In genomic region chr9:35745569-35745968, GRCh38 we compare ENCODE assay signal across 13 cellular contexts. TPM values are rescaled to one million over a fixed set of nuclear protein-coding genes. Genes with fewer than 3 reads are reported as not detected.
A peak's percentile ranks its signal among the peaks of the same experiment; 100 is the strongest.
DNase-seq lines count a peak whose midpoint lies in the region; ATAC-seq, FAIRE-seq and TF ChIP-seq lines count a peak whose summit lies in the region.
"Had no signal": no experiment of that assay in that cellular context is flagged by ENCODE, and none has a peak within 500 bp of the region (broad histone marks: within the 10 kb centered on the region; RNA-seq: fewer than 3 reads in every experiment).

No MANE protein-coding gene starts in this region.

- POLR2A ChIA-PET in MCF 10A (lab: Yijun Ruan, JAX) (interaction anchor here (0.9 to 9.6 kb wide), 4 partner anchors 13 to 277 kb away, joined by 3 to 284 read pairs (median 3); partner anchors contain the start of genes CREB3 and TLN1), WTC11 (lab: Charles Lee) (no interaction called here), HepG2 (lab: Yijun Ruan, JAX) (interaction anchor here (0.8 to 5.8 kb wide), 6 partner anchors 8 to 130 kb away, joined by 3 to 102 read pairs (median 12); partner anchors contain the start of genes CREB3, HINT2 and TLN1)

- H3K27ac Mint-ChIP-seq in MCF 10A (ENCODE audit: low read depth, unreplicated experiment) (peak overlapping the region; percentile 85), WTC11 (peak overlapping the region; percentile 39; the same call in 1 of the 2 replicates)
- H3K27ac Mint-ChIP-seq: activated naive CD4-positive, alpha-beta T cell treated with anti-CD3 and anti-CD28 coated beads, Interleukin-2, amount 10 ng/mL, durations not matched to agents 7 days and 5 days had no signal

- ATAC-seq in WTC11 (no peak), HepG2 (no peak), thoracic aorta (ENCODE audit: insufficient number of reproducible peaks, low FRiP score, low read depth) (no peak), HG03139 (IDR thresholded peaks at IDR 0.05; ENCODE audit: unreplicated experiment) (no peak)

- TF ChIP-seq POLR2A in breast epithelium (IDR thresholded peaks at IDR 0.05) (no peak), HepG2 (IDR thresholded peaks at IDR 0.05; ENCODE audit: insufficient read depth in 1 of 2, low read depth in 2 of 2, low read length in 2 of 2) (no peak)

- TF ChIP-seq RAD21 in HepG2 (CRISPR knock-in tag; IDR thresholded peaks at IDR 0.05), result no peak

- H3K27me3 Mint-ChIP-seq in MCF 10A (ENCODE audit: insufficient read depth, unreplicated experiment), result no peaks in the 10 kb centered on the region
- H3K27me3 Mint-ChIP-seq in WTC11 (ENCODE audit: low read depth), result no peaks in the 10 kb centered on the region
- H3K27me3 Mint-ChIP-seq: activated naive CD4-positive, alpha-beta T cell treated with anti-CD3 and anti-CD28 coated beads, Interleukin-2, amount 10 ng/mL, durations not matched to agents 7 days and 5 days had no signal

- TF ChIP-seq CTCF in MCF 10A (IDR thresholded peaks at IDR 0.05; ENCODE audit: unreplicated experiment) (no peak), breast epithelium (IDR thresholded peaks at IDR 0.05) (no peak), WTC11 (IDR thresholded peaks at IDR 0.05) (no peak), HepG2 (CRISPR knock-in tag; IDR thresholded peaks at IDR 0.05) (no peak), thoracic aorta (IDR thresholded peaks at IDR 0.05) (no peak)

- no peak overlapping the region for H3K27ac ChIP-seq in breast epithelium
- H3K27ac ChIP-seq in HepG2 (ENCODE audit: extremely low read length, insufficient read depth, low read length), result no peak overlapping the region
- H3K27ac ChIP-seq in thoracic aorta, result no peak overlapping the region
- H3K27ac ChIP-seq: C4-2B had no signal

- H3K4me1 Mint-ChIP-seq in MCF 10A (ENCODE audit: insufficient read depth, unreplicated experiment) (peaks cover 31% of the 10 kb centered on the region), WTC11 (peaks cover 27% of the 10 kb centered on the region)

- no peak for FAIRE-seq in HepG2 (lab: Jason Lieb, UNC)

- no peaks in the 10 kb centered on the region for H3K9me3 ChIP-seq in breast epithelium
- H3K9me3 ChIP-seq in HepG2 (ENCODE audit: low read length), result no peaks in the 10 kb centered on the region
- no peaks in the 10 kb centered on the region for H3K9me3 ChIP-seq in thoracic aorta

- H3K36me3 ChIP-seq in breast epithelium, result no peaks in the 10 kb centered on the region
- H3K36me3 ChIP-seq in HepG2 (replicated peaks in 1 of 2; ENCODE audit: control insufficient read depth in 1 of 2, insufficient read depth in 2 of 2, low read length in 2 of 2), result peaks cover 17 to 42% of the 10 kb centered on the region in 2 experiments
- H3K36me3 ChIP-seq in thoracic aorta, result peaks cover 40% of the 10 kb centered on the region

- H3K4me3 Mint-ChIP-seq in MCF 10A (ENCODE audit: unreplicated experiment), result peak overlapping the region; percentile 94
- peak overlapping the region; percentile 61; the same call in 1 of the 2 replicates for H3K4me3 Mint-ChIP-seq in WTC11
- H3K4me3 Mint-ChIP-seq: activated naive CD4-positive, alpha-beta T cell treated with anti-CD3 and anti-CD28 coated beads, Interleukin-2, amount 10 ng/mL, durations not matched to agents 7 days and 5 days had no signal

- BruUV-seq in MCF 10A (replicated peaks; lab: Mats Ljungman, UMichigan) (no TSS peak), HepG2 (replicated peaks; lab: Mats Ljungman, UMichigan) (no TSS peak)

- H3K36me3 Mint-ChIP-seq in MCF 10A (ENCODE audit: insufficient read depth, unreplicated experiment), result peaks cover 57% of the 10 kb centered on the region
- peaks cover 48% of the 10 kb centered on the region for H3K36me3 Mint-ChIP-seq in WTC11

- H2AFZ ChIP-seq in HepG2 (ENCODE audit: low read length), result no peak overlapping the region

- H3K27me3 ChIP-seq in breast epithelium (no peaks in the 10 kb centered on the region), HepG2 (ENCODE audit: control insufficient read depth in 1 of 2, insufficient read depth in 2 of 2, low read length in 2 of 2) (no peaks in the 10 kb centered on the region; a peak in 2 of 5 replicates), thoracic aorta (replicated peaks; ENCODE audit: insufficient read depth) (no peaks in the 10 kb centered on the region)

- CTCF ChIA-PET in MCF 10A (lab: Yijun Ruan, JAX) (interaction anchor here (0.5 to 8.0 kb wide), 5 partner anchors 11 to 816 kb away, joined by 3 to 150 read pairs (median 4); partner anchors contain the start of genes CREB3 and TLN1), WTC11 (lab: Charles Lee) (interaction anchor here (0.8 to 1.6 kb wide), 4 partner anchors 9 to 90 kb away, joined by 3 to 7 read pairs (median 4); no protein-coding TSS in a partner anchor), HepG2 (lab: Yijun Ruan, JAX; ENCODE audit: low intra/inter-chr PET ratio, low total read pairs) (no interaction called here)

- TF ChIP-seq EP300 in HepG2 (IDR thresholded peaks at IDR 0.05; ENCODE audit: low read depth in 2 of 2, low read length in 2 of 2) (no peak), HepG2 (CRISPR knock-in tag; IDR thresholded peaks at IDR 0.05; ENCODE audit: borderline replicate concordance) (no peak)

- H4K20me1 ChIP-seq in HepG2 (ENCODE audit: insufficient read depth, low read length), result peaks cover 39% of the 10 kb centered on the region

- H3K4me1 ChIP-seq in breast epithelium (peaks cover 6 to 29% of the 10 kb centered on the region in 2 donors), HepG2 (ENCODE audit: insufficient read depth, low read length) (peaks cover 40% of the 10 kb centered on the region), thoracic aorta (ENCODE audit: control insufficient read depth in 1 of 2, low read depth in 2 of 2) (peaks cover 23 to 51% of the 10 kb centered on the region in 2 donors)

- peak overlapping the region; percentile 18; the same call in 1 of the 2 replicates for H3K9ac ChIP-seq in HepG2 (ENCODE audit: insufficient read depth, low read depth, low read length)

- H3K9me3 Mint-ChIP-seq in MCF 10A (ENCODE audit: unreplicated experiment) (no peaks in the 10 kb centered on the region), WTC11 (no peaks in the 10 kb centered on the region)
- H3K9me3 Mint-ChIP-seq: activated naive CD4-positive, alpha-beta T cell treated with anti-CD3 and anti-CD28 coated beads, Interleukin-2, amount 10 ng/mL, durations not matched to agents 7 days and 5 days had no signal

- peak overlapping the region; percentile 94 for H3K4me2 ChIP-seq in HepG2 (ENCODE audit: low read depth, low read length)

- WGBS in HepG2 (ENCODE audit: low lambda C conversion rate), result 53% methylated on average over 1 of the region's 1 CpG

- in situ Hi-C loops in HepG2 (cut with HindIII; ENCODE audit: extremely low pct_ligation_motif_present, low pct_unique_long_range_greater_than_20kb), result no loop called here

- intact Hi-C loops in MCF 10A (cut with micrococcal nuclease) (loop anchor here (5.0 kb wide), 1 partner anchor 37 kb away; no protein-coding TSS in a partner anchor), breast epithelium (cut with DNase I; ENCODE audit: low total_unique reads) (no loop called here), HepG2 (cut with micrococcal nuclease; ENCODE audit: unreplicated experiment) (no loop called here)

- DNase-seq in MCF 10A (ENCODE audit: unreplicated experiment) (no peak), breast epithelium (ENCODE audit: low spot score in 2 of 2) (no peak), WTC11 (ENCODE audit: low spot score) (no peak), HepG2 (ENCODE audit: low spot score) (no peak), thoracic aorta (ENCODE audit: low spot score) (no peak), amygdala (lab: John Stamatoyannopoulos, UW) (no peak), DMS53 treated with DMSO at 0.1 percent for 48 hours (lab: John Stamatoyannopoulos, UW; ENCODE audit: unreplicated experiment) (no peak)
- DNase-seq: activated naive CD4-positive, alpha-beta T cell treated with anti-CD3 and anti-CD28 coated beads, Interleukin-2, amount 10 ng/mL, durations not matched to agents 7 days and 5 days; midbrain; stimulated activated CD4-positive, alpha-beta T cell treated with anti-CD3 and anti-CD28 coated beads, Interleukin-4, amount 100 ng/mL, for 24 hours had no signal

- H3K4me3 ChIP-seq in breast epithelium (peak overlapping the region in 1 of 3 donors; percentile 98), HepG2 (replicated peaks in 1 of 3; ENCODE audit: insufficient read depth in 1 of 3, low read depth in 2 of 3, low read length in 3 of 3) (peak overlapping the region; percentile 95 to 99 (median 98); a peak in 4 of 6 replicates), thoracic aorta (peak overlapping the region; percentile 98)

- peaks cover 51% of the 10 kb centered on the region for H3K79me2 ChIP-seq in HepG2 (ENCODE audit: insufficient read depth, low read length)

RNA-seq across cellular contexts. Expression of gene GBA2, which starts 3.5 kb away (rescaled TPM):
- total RNA-seq in MCF 10A (2022), result 51.3 and 55.2 TPM in 2 replicates
- total RNA-seq in breast epithelium, result 10 to 100 TPM; 44.5 to 63.8 (median 57.0) TPM
- total RNA-seq in WTC11 (2021), result 85.5 to 104 TPM (median 89.7 TPM) in 3 replicates
- 24.4 and 37.5 TPM in 2 replicates for total RNA-seq in HepG2 (2016; rRNA removed; fragmentation: Illumina TruSeq; extraction: Trizol)
- 11.1 and 11.7 TPM in 2 replicates for total RNA-seq in HepG2 (2016; cell fraction: cytosol; rRNA removed; fragmentation: Illumina TruSeq; extraction: Trizol; ENCODE audit: low read depth)
- 21.2 and 40.4 TPM in 2 replicates for total RNA-seq in HepG2 (2016; cell fraction: insoluble cytoplasmic fraction; rRNA removed; fragmentation: Illumina TruSeq; extraction: Trizol)
- total RNA-seq in HepG2 (2016; cell fraction: membrane; rRNA removed; fragmentation: Illumina TruSeq; extraction: Trizol), result 27.6 and 27.8 TPM in 2 replicates
- total RNA-seq in HepG2 (2016; cell fraction: nucleus; rRNA removed; fragmentation: Illumina TruSeq; extraction: Trizol), result 70.2 and 71.7 TPM in 2 replicates
- 86.1 and 96.9 TPM in 2 replicates for polyA plus RNA-seq in HepG2 (2011; rRNA removed)
- 54.1 and 58.1 TPM in 2 replicates for polyA plus RNA-seq in HepG2 (2011; cell fraction: cytosol; rRNA removed)
- 385 and 395 TPM in 2 replicates for polyA plus RNA-seq in HepG2 (2011; cell fraction: nucleus; rRNA removed)
- 50.0 and 65.4 TPM in 2 replicates for polyA plus RNA-seq in HepG2 (2012)
- 10.5 and 11.2 TPM in 2 replicates for polyA plus RNA-seq in HepG2 (2016; cell fraction: cytosol; fragmentation: Illumina TruSeq; extraction: Trizol; ENCODE audit: low read depth)
- 21.6 and 24.7 TPM in 2 replicates for polyA plus RNA-seq in HepG2 (2016; cell fraction: insoluble cytoplasmic fraction; fragmentation: Illumina TruSeq; extraction: Trizol; ENCODE audit: low read depth)
- polyA plus RNA-seq in HepG2 (2016; cell fraction: membrane; fragmentation: Illumina TruSeq; extraction: Trizol; ENCODE audit: low read depth), result 23.2 and 23.4 TPM in 2 replicates
- 145 and 166 TPM in 2 replicates for polyA plus RNA-seq in HepG2 (2016; cell fraction: nucleus; fragmentation: Illumina TruSeq; extraction: Trizol; ENCODE audit: insufficient read depth, low read depth)
- 62.6 and 136 TPM in 2 replicates for polyA minus RNA-seq in HepG2 (2011; rRNA and poly(A)+ RNA removed; ENCODE audit: low replicate concordance)
- polyA minus RNA-seq in HepG2 (2011; cell fraction: cytosol; rRNA and poly(A)+ RNA removed), result 24.7 and 24.9 TPM in 2 replicates
- 155 and 168 TPM in 2 replicates for polyA minus RNA-seq in HepG2 (2011; cell fraction: nucleus; rRNA and poly(A)+ RNA removed)
- total RNA-seq in thoracic aorta, result 100 to 1,000 TPM in 1 of 2 donors, 10 to 100 TPM in 1; 75.8 to 115 TPM

RNA-seq across cellular contexts. Expression of gene RGP1, which starts 3.5 kb away (rescaled TPM):
- total RNA-seq in MCF 10A (2022), result 33.8 and 35.8 TPM in 2 replicates
- total RNA-seq in breast epithelium, result 10 to 100 TPM; 16.7 to 20.1 (median 17.4) TPM
- 29.7 to 30.0 TPM (median 30.0 TPM) in 3 replicates for total RNA-seq in WTC11 (2021)
- total RNA-seq in HepG2 (2016; rRNA removed; fragmentation: Illumina TruSeq; extraction: Trizol), result 12.6 and 12.7 TPM in 2 replicates
- total RNA-seq in HepG2 (2016; cell fraction: cytosol; rRNA removed; fragmentation: Illumina TruSeq; extraction: Trizol; ENCODE audit: low read depth), result 1.6 and 1.9 TPM in 2 replicates
- total RNA-seq in HepG2 (2016; cell fraction: insoluble cytoplasmic fraction; rRNA removed; fragmentation: Illumina TruSeq; extraction: Trizol), result 10.9 and 13.5 TPM in 2 replicates
- total RNA-seq in HepG2 (2016; cell fraction: membrane; rRNA removed; fragmentation: Illumina TruSeq; extraction: Trizol), result 7.5 and 7.7 TPM in 2 replicates
- total RNA-seq in HepG2 (2016; cell fraction: nucleus; rRNA removed; fragmentation: Illumina TruSeq; extraction: Trizol), result 9.8 and 10.7 TPM in 2 replicates
- polyA plus RNA-seq in HepG2 (2011; rRNA removed), result 18.7 and 21.0 TPM in 2 replicates
- 13.4 and 13.5 TPM in 2 replicates for polyA plus RNA-seq in HepG2 (2011; cell fraction: cytosol; rRNA removed)
- 31.7 and 33.0 TPM in 2 replicates for polyA plus RNA-seq in HepG2 (2011; cell fraction: nucleus; rRNA removed)
- 10.9 TPM in 2 replicates for polyA plus RNA-seq in HepG2 (2012)
- polyA plus RNA-seq in HepG2 (2016; cell fraction: cytosol; fragmentation: Illumina TruSeq; extraction: Trizol; ENCODE audit: low read depth), result 3.5 and 3.8 TPM in 2 replicates
- 9.5 and 11.3 TPM in 2 replicates for polyA plus RNA-seq in HepG2 (2016; cell fraction: insoluble cytoplasmic fraction; fragmentation: Illumina TruSeq; extraction: Trizol; ENCODE audit: low read depth)
- polyA plus RNA-seq in HepG2 (2016; cell fraction: membrane; fragmentation: Illumina TruSeq; extraction: Trizol; ENCODE audit: low read depth), result 5.6 TPM in 2 replicates
- polyA plus RNA-seq in HepG2 (2016; cell fraction: nucleus; fragmentation: Illumina TruSeq; extraction: Trizol; ENCODE audit: insufficient read depth, low read depth), result 14.0 and 14.1 TPM in 2 replicates
- polyA minus RNA-seq in HepG2 (2011; rRNA and poly(A)+ RNA removed; ENCODE audit: low replicate concordance), result 32.1 and 35.8 TPM in 2 replicates
- polyA minus RNA-seq in HepG2 (2011; cell fraction: cytosol; rRNA and poly(A)+ RNA removed), result 8.6 and 10.3 TPM in 2 replicates
- 13.1 and 16.8 TPM in 2 replicates for polyA minus RNA-seq in HepG2 (2011; cell fraction: nucleus; rRNA and poly(A)+ RNA removed)
- total RNA-seq in thoracic aorta, result 10 to 100 TPM; 23.0 to 24.5 TPM

RNA-seq across cellular contexts. Expression of gene MSMP, which starts 8.5 kb away (rescaled TPM):
- total RNA-seq in MCF 10A (2022) (not detected in 2 replicates), breast epithelium (not detected), WTC11 (2021) (1.0 to 2.1 TPM (median 1.2 TPM) in 3 replicates), HepG2 (2016; rRNA removed; fragmentation: Illumina TruSeq; extraction: Trizol) (0.24 and 0.49 TPM in 2 replicates), thoracic aorta (not detected)
- not detected in 2 replicates for total RNA-seq in HepG2 (2016; cell fraction: cytosol; rRNA removed; fragmentation: Illumina TruSeq; extraction: Trizol; ENCODE audit: low read depth)
- not detected in 2 replicates for total RNA-seq in HepG2 (2016; cell fraction: insoluble cytoplasmic fraction; rRNA removed; fragmentation: Illumina TruSeq; extraction: Trizol)
- total RNA-seq in HepG2 (2016; cell fraction: membrane; rRNA removed; fragmentation: Illumina TruSeq; extraction: Trizol), result 0.71 TPM in 1 of 2 replicates, not detected in the other
- not detected in 2 replicates for total RNA-seq in HepG2 (2016; cell fraction: nucleus; rRNA removed; fragmentation: Illumina TruSeq; extraction: Trizol)
- polyA plus RNA-seq in HepG2 (2011; rRNA removed), result 0.34 and 0.46 TPM in 2 replicates
- polyA plus RNA-seq in HepG2 (2011; cell fraction: cytosol; rRNA removed), result 0.32 and 0.45 TPM in 2 replicates
- 0.42 TPM in 1 of 2 replicates, not detected in the other for polyA plus RNA-seq in HepG2 (2011; cell fraction: nucleus; rRNA removed)
- 0.76 TPM in 1 of 2 replicates, not detected in the other for polyA plus RNA-seq in HepG2 (2012)
- 0.66 and 1.2 TPM in 2 replicates for polyA plus RNA-seq in HepG2 (2016; cell fraction: cytosol; fragmentation: Illumina TruSeq; extraction: Trizol; ENCODE audit: low read depth)
- polyA plus RNA-seq in HepG2 (2016; cell fraction: insoluble cytoplasmic fraction; fragmentation: Illumina TruSeq; extraction: Trizol; ENCODE audit: low read depth), result 0.62 TPM in 1 of 2 replicates, not detected in the other
- 0.55 and 2.2 TPM in 2 replicates for polyA plus RNA-seq in HepG2 (2016; cell fraction: membrane; fragmentation: Illumina TruSeq; extraction: Trizol; ENCODE audit: low read depth)
- polyA plus RNA-seq in HepG2 (2016; cell fraction: nucleus; fragmentation: Illumina TruSeq; extraction: Trizol; ENCODE audit: insufficient read depth, low read depth), result not detected in 2 replicates
- polyA minus RNA-seq in HepG2 (2011; rRNA and poly(A)+ RNA removed; ENCODE audit: low replicate concordance), result 0.62 TPM in 1 of 2 replicates, not detected in the other
- polyA minus RNA-seq in HepG2 (2011; cell fraction: cytosol; rRNA and poly(A)+ RNA removed), result not detected in 2 replicates
- polyA minus RNA-seq in HepG2 (2011; cell fraction: nucleus; rRNA and poly(A)+ RNA removed), result not detected in 2 replicates
- total RNA-seq: T-helper 1 cell treated with Interleukin-12 subunit alpha and Interleukin-12 subunit beta and Interleukin-4 antibody, amounts not matched to agents 30 ng/mL and 1 ng/mL, for 36 hours had no signal

RNA-seq across cellular contexts. Expression of gene CREB3, which starts 13.1 kb away (rescaled TPM):
- total RNA-seq in MCF 10A (2022) (58.7 and 66.2 TPM in 2 replicates), breast epithelium (10 to 100 TPM; 46.4 to 49.9 (median 47.2) TPM), WTC11 (2021) (21.4 to 24.2 TPM (median 23.1 TPM) in 3 replicates), HepG2 (2016; rRNA removed; fragmentation: Illumina TruSeq; extraction: Trizol) (32.2 and 34.2 TPM in 2 replicates), thoracic aorta (10 to 100 TPM; 46.0 to 62.4 TPM)
- 16.4 and 24.8 TPM in 2 replicates for total RNA-seq in HepG2 (2016; cell fraction: cytosol; rRNA removed; fragmentation: Illumina TruSeq; extraction: Trizol; ENCODE audit: low read depth)
- total RNA-seq in HepG2 (2016; cell fraction: insoluble cytoplasmic fraction; rRNA removed; fragmentation: Illumina TruSeq; extraction: Trizol), result 35.0 and 35.4 TPM in 2 replicates
- 29.8 and 43.4 TPM in 2 replicates for total RNA-seq in HepG2 (2016; cell fraction: membrane; rRNA removed; fragmentation: Illumina TruSeq; extraction: Trizol)
- 19.0 and 22.6 TPM in 2 replicates for total RNA-seq in HepG2 (2016; cell fraction: nucleus; rRNA removed; fragmentation: Illumina TruSeq; extraction: Trizol)
- 11.1 and 13.5 TPM in 2 replicates for polyA plus RNA-seq in HepG2 (2011; rRNA removed)
- 12.6 and 15.2 TPM in 2 replicates for polyA plus RNA-seq in HepG2 (2011; cell fraction: cytosol; rRNA removed)
- 15.5 and 16.6 TPM in 2 replicates for polyA plus RNA-seq in HepG2 (2011; cell fraction: nucleus; rRNA removed)
- 12.3 and 13.3 TPM in 2 replicates for polyA plus RNA-seq in HepG2 (2012)
- 16.3 and 25.4 TPM in 2 replicates for polyA plus RNA-seq in HepG2 (2016; cell fraction: cytosol; fragmentation: Illumina TruSeq; extraction: Trizol; ENCODE audit: low read depth)
- 29.0 and 30.9 TPM in 2 replicates for polyA plus RNA-seq in HepG2 (2016; cell fraction: insoluble cytoplasmic fraction; fragmentation: Illumina TruSeq; extraction: Trizol; ENCODE audit: low read depth)
- 26.7 and 33.7 TPM in 2 replicates for polyA plus RNA-seq in HepG2 (2016; cell fraction: membrane; fragmentation: Illumina TruSeq; extraction: Trizol; ENCODE audit: low read depth)
- 27.3 and 30.5 TPM in 2 replicates for polyA plus RNA-seq in HepG2 (2016; cell fraction: nucleus; fragmentation: Illumina TruSeq; extraction: Trizol; ENCODE audit: insufficient read depth, low read depth)
- 14.5 and 21.8 TPM in 2 replicates for polyA minus RNA-seq in HepG2 (2011; rRNA and poly(A)+ RNA removed; ENCODE audit: low replicate concordance)
- polyA minus RNA-seq in HepG2 (2011; cell fraction: cytosol; rRNA and poly(A)+ RNA removed), result 5.1 and 6.9 TPM in 2 replicates
- 9.9 and 11.1 TPM in 2 replicates for polyA minus RNA-seq in HepG2 (2011; cell fraction: nucleus; rRNA and poly(A)+ RNA removed)

RNA-seq across cellular contexts. Expression of gene TLN1, which starts 13.6 kb away (rescaled TPM):
- 224 and 256 TPM in 2 replicates for total RNA-seq in MCF 10A (2022)
- total RNA-seq in breast epithelium, result 100 to 1,000 TPM; 163 to 497 (median 215) TPM
- 97.1 to 109 TPM (median 106 TPM) in 3 replicates for total RNA-seq in WTC11 (2021)
- 51.8 and 53.7 TPM in 2 replicates for total RNA-seq in HepG2 (2016; rRNA removed; fragmentation: Illumina TruSeq; extraction: Trizol)
- total RNA-seq in HepG2 (2016; cell fraction: cytosol; rRNA removed; fragmentation: Illumina TruSeq; extraction: Trizol; ENCODE audit: low read depth), result 5.4 and 5.6 TPM in 2 replicates
- total RNA-seq in HepG2 (2016; cell fraction: insoluble cytoplasmic fraction; rRNA removed; fragmentation: Illumina TruSeq; extraction: Trizol), result 48.7 and 53.6 TPM in 2 replicates
- total RNA-seq in HepG2 (2016; cell fraction: membrane; rRNA removed; fragmentation: Illumina TruSeq; extraction: Trizol), result 16.4 and 17.1 TPM in 2 replicates
- total RNA-seq in HepG2 (2016; cell fraction: nucleus; rRNA removed; fragmentation: Illumina TruSeq; extraction: Trizol), result 44.1 and 46.3 TPM in 2 replicates
- 35.2 and 52.6 TPM in 2 replicates for polyA plus RNA-seq in HepG2 (2011; rRNA removed)
- 26.4 and 37.0 TPM in 2 replicates for polyA plus RNA-seq in HepG2 (2011; cell fraction: cytosol; rRNA removed)
- 60.2 and 61.4 TPM in 2 replicates for polyA plus RNA-seq in HepG2 (2011; cell fraction: nucleus; rRNA removed)
- polyA plus RNA-seq in HepG2 (2012), result 37.0 and 57.6 TPM in 2 replicates
- 3.2 and 3.6 TPM in 2 replicates for polyA plus RNA-seq in HepG2 (2016; cell fraction: cytosol; fragmentation: Illumina TruSeq; extraction: Trizol; ENCODE audit: low read depth)
- 38.8 and 63.9 TPM in 2 replicates for polyA plus RNA-seq in HepG2 (2016; cell fraction: insoluble cytoplasmic fraction; fragmentation: Illumina TruSeq; extraction: Trizol; ENCODE audit: low read depth)
- 5.7 and 8.6 TPM in 2 replicates for polyA plus RNA-seq in HepG2 (2016; cell fraction: membrane; fragmentation: Illumina TruSeq; extraction: Trizol; ENCODE audit: low read depth)
- 55.3 and 65.8 TPM in 2 replicates for polyA plus RNA-seq in HepG2 (2016; cell fraction: nucleus; fragmentation: Illumina TruSeq; extraction: Trizol; ENCODE audit: insufficient read depth, low read depth)
- 166 and 414 TPM in 2 replicates for polyA minus RNA-seq in HepG2 (2011; rRNA and poly(A)+ RNA removed; ENCODE audit: low replicate concordance)
- 120 and 167 TPM in 2 replicates for polyA minus RNA-seq in HepG2 (2011; cell fraction: cytosol; rRNA and poly(A)+ RNA removed)
- 38.1 and 53.7 TPM in 2 replicates for polyA minus RNA-seq in HepG2 (2011; cell fraction: nucleus; rRNA and poly(A)+ RNA removed)
- total RNA-seq in thoracic aorta, result 1,000 to 10,000 TPM in 1 of 2 donors, 100 to 1,000 TPM in 1; 889 to 1,019 TPM
